10 cellular contexts compared by ENCODE assay signal in genomic region chr10:98790817-98791216, GRCh38.
DNase-seq lines count a peak whose midpoint lies in the region; ATAC-seq and TF ChIP-seq lines count a peak whose summit lies in the region.
"Had no signal": no experiment of that assay in that cellular context is flagged by ENCODE, and none has a peak within 500 bp of the region (broad histone marks: within the 10 kb centered on the region; RNA-seq: fewer than 3 reads in every experiment).

No MANE protein-coding gene starts in this region.

- no peaks in the 10 kb centered on the region for H3F3A ChIP-seq in GM23248 (ENCODE audit: insufficient read depth)

- no peak overlapping the region for H3K9ac ChIP-seq in GM23248

- H4K20me1 ChIP-seq in GM23248 (ENCODE audit: insufficient read depth), result no peaks in the 10 kb centered on the region

- POLR2A ChIA-PET in RWPE1 (lab: Yijun Ruan, JAX; ENCODE audit: low non-redundant PET), result no interaction called here

- H3K79me2 ChIP-seq in GM23248 (ENCODE audit: insufficient read depth), result no peaks in the 10 kb centered on the region

- H3K36me3 ChIP-seq in GM23248 (ENCODE audit: low read depth), result no peaks in the 10 kb centered on the region
- H3K36me3 ChIP-seq: spleen had no signal

- H3K27me3 ChIP-seq in GM23248 (replicated peaks; ENCODE audit: insufficient read depth), result no peaks in the 10 kb centered on the region

- H3K4me1 ChIP-seq in GM23248 (ENCODE audit: insufficient read depth), result no peaks in the 10 kb centered on the region
- H3K4me1 ChIP-seq: spleen had no signal

- DNase-seq in AML-193 (lab: John Stamatoyannopoulos, UW), result peak; percentile 3 to 15
- DNase-seq in GM23248, result peak; percentile 34
- DNase-seq in RWPE1 (ENCODE audit: low spot score), result peak; percentile 27
- DNase-seq in foreskin fibroblast, result peak; percentile 11 to 59
- no peak for DNase-seq in NCI-H1048 (lab: John Stamatoyannopoulos, UW)
- DNase-seq in ureter (ENCODE audit: low spot score), result no peak
- DNase-seq in GM19238 (ENCODE audit: insufficient read length, low spot score), result no peak
- DNase-seq: activated effector memory CD4-positive, alpha-beta T cell treated with anti-CD3 and anti-CD28 coated beads, Interleukin-2, amount 50 U/mL, for 16 hours; spleen had no signal

- H3K9me2 ChIP-seq in GM23248 (ENCODE audit: insufficient read depth), result no peaks in the 10 kb centered on the region

- CTCF ChIA-PET in RWPE1 (lab: Yijun Ruan, JAX), result interaction anchor here (0.5 kb wide), 1 partner anchor 301 kb away, joined by 3 read pairs; no protein-coding TSS in a partner anchor

- TF ChIP-seq CTCF in RWPE1 (conservative IDR thresholded peaks at IDR 0.05; ENCODE audit: low read depth) (peak; percentile 22), foreskin fibroblast (IDR thresholded peaks at IDR 0.05; ENCODE audit: low read depth, low read length) (peak; percentile 27)

- no peaks in the 10 kb centered on the region for H3K9me3 ChIP-seq in GM23248 (ENCODE audit: low read depth)
- H3K9me3 ChIP-seq: spleen had no signal

- no peak overlapping the region for H3K27ac ChIP-seq in GM23248
- no peak overlapping the region for H3K27ac ChIP-seq in RWPE1
- H3K27ac ChIP-seq: spleen had no signal

- H3K4me2 ChIP-seq in GM23248 (ENCODE audit: unreplicated experiment), result no peak overlapping the region

- H2AFZ ChIP-seq in GM23248, result no peak overlapping the region

- H3K4me3 ChIP-seq in GM23248 (no peak overlapping the region), foreskin fibroblast (ENCODE audit: low read depth in 1 of 2, low read length in 2 of 2) (no peak overlapping the region)
- H3K4me3 ChIP-seq: spleen had no signal

- no peak for ATAC-seq in esophagus mucosa

- in situ Hi-C loops in GM23248 (cut with MboI), result no loop called here

Comparison
In these comparisons a context has a peak if more than half of its experiments do, and no peak if none do; other contexts are left out.
1. DNase-seq: peak in AML-193 (2 of 2), GM23248 (single experiment), RWPE1 (single experiment) and foreskin fibroblast (2 of 2); none in NCI-H1048 (single experiment), ureter (single experiment) and GM19238 (single experiment).